ENCODE assay signal across 18 cellular contexts in the genomic region with DNA sequence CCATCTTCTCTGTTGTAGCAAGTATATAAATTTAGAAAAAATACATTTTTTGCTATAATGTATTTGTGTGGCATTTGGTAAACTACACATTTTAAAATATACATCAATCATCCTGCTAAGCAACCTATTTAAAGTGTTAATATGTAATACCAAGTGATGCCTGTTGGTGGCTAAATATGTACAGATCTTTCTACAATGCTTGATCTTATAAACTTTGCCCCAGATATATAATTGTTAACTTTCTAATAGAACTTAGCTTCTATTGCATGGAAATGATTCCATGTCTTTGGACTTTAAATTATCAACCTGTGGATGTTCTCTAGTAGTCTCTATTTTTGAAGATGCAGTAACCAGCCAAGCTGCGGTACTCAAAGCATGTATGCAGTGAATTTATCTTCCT.
A peak's percentile ranks its signal among the peaks of the same experiment; 100 is the strongest.
DNase-seq lines count a peak whose midpoint lies in the region; FAIRE-seq and TF ChIP-seq lines count a peak whose summit lies in the region.
"Had no signal": no experiment of that assay in that cellular context is flagged by ENCODE, and none has a peak within 500 bp of the region (broad histone marks: within the 10 kb centered on the region; RNA-seq: fewer than 3 reads in every experiment).

No MANE protein-coding gene starts in this region.

- peak; percentile 24 for DNase-seq in NCI-H82 (lab: John Stamatoyannopoulos, UW)
- DNase-seq in NCI-H82 treated with DMSO at 0.1 percent for 48 hours (lab: John Stamatoyannopoulos, UW; ENCODE audit: unreplicated experiment): no peak
- DNase-seq in NB4 (ENCODE audit: low read depth): peak; percentile 4
- peak; percentile 13 for DNase-seq in bronchial epithelial cell (ENCODE audit: low read depth)
- no peak for DNase-seq in progenitor cell of endocrine pancreas (ENCODE audit: low spot score, unreplicated experiment)
- DNase-seq in occipital lobe (lab: John Stamatoyannopoulos, UW): no peak
- no peak for DNase-seq in NCI-H510A (lab: John Stamatoyannopoulos, UW)
- no peak for DNase-seq in HuH-7.5 (ENCODE audit: low spot score)
- DNase-seq: activated CD8-positive, alpha-beta memory T cell treated with anti-CD3 and anti-CD28 coated beads, Interleukin-2, amount 10 ng/mL, durations not matched to agents 7 days and 5 days; activated effector memory CD4-positive, alpha-beta T cell treated with Interleukin-2 at 50 U/mL for 16 hours; CD8-positive, alpha-beta T cell; colonic mucosa; H7; MV-4-11; stimulated activated CD4-positive, alpha-beta T cell treated with anti-CD3 and anti-CD28 coated beads, Interleukin-12 subunit alpha, Interleukin-12 subunit beta, amount 100 ng/mL, for 4 hours; stimulated activated naive CD4-positive, alpha-beta T cell treated with Interleukin-2 at 50 U/mL for 16 hours had no signal

- no peaks in the 10 kb centered on the region for H3K36me3 ChIP-seq in bronchial epithelial cell (ENCODE audit: control insufficient read depth, insufficient read depth, low read length)
- H3K36me3 ChIP-seq: colonic mucosa had no signal

- TF ChIP-seq CTCF in NB4 (IDR thresholded peaks at IDR 0.05; ENCODE audit: low read depth, low read length) (no peak), bronchial epithelial cell (IDR thresholded peaks at IDR 0.05; ENCODE audit: insufficient read depth, low read length, severe bottlenecking) (no peak), progenitor cell of endocrine pancreas (IDR thresholded peaks at IDR 0.05; ENCODE audit: unreplicated experiment) (peak; percentile 37)

- peaks cover 11% of the 10 kb centered on the region for H3K9me3 Mint-ChIP-seq in progenitor cell of endocrine pancreas (ENCODE audit: low read depth)

- no peak overlapping the region for H3K4me3 Mint-ChIP-seq in progenitor cell of endocrine pancreas (ENCODE audit: low read depth)
- H3K4me3 Mint-ChIP-seq: activated CD8-positive, alpha-beta memory T cell treated with anti-CD3 and anti-CD28 coated beads, Interleukin-2, amount 10 ng/mL, durations not matched to agents 7 days and 5 days; CD8-positive, alpha-beta T cell had no signal

- no peaks in the 10 kb centered on the region for H3K27me3 Mint-ChIP-seq in progenitor cell of endocrine pancreas
- H3K27me3 Mint-ChIP-seq: activated CD8-positive, alpha-beta memory T cell treated with anti-CD3 and anti-CD28 coated beads, Interleukin-2, amount 10 ng/mL, durations not matched to agents 7 days and 5 days had no signal

- H3K27ac Mint-ChIP-seq in progenitor cell of endocrine pancreas: no peak overlapping the region
- H3K27ac Mint-ChIP-seq: activated CD8-positive, alpha-beta memory T cell treated with anti-CD3 and anti-CD28 coated beads, Interleukin-2, amount 10 ng/mL, durations not matched to agents 7 days and 5 days; CD8-positive, alpha-beta T cell had no signal

- FAIRE-seq in bronchial epithelial cell (lab: Jason Lieb, UNC): no peak
- FAIRE-seq: A549, G401.6 had no signal

- no peak for TF ChIP-seq POLR2A in NB4 (IDR thresholded peaks at IDR 0.05; ENCODE audit: extremely low read depth, insufficient read length)

- no peaks in the 10 kb centered on the region for H3K27me3 ChIP-seq in bronchial epithelial cell (ENCODE audit: control insufficient read depth, insufficient read depth, low read length)
- H3K27me3 ChIP-seq: colonic mucosa had no signal

- H3K4me3 ChIP-seq in NB4 (ENCODE audit: low read depth, low read length) (no peak overlapping the region), bronchial epithelial cell (ENCODE audit: low read depth, low read length) (no peak overlapping the region)
- H3K4me3 ChIP-seq: A549, colonic mucosa had no signal

- peaks cover 13% of the 10 kb centered on the region for H3K4me1 Mint-ChIP-seq in progenitor cell of endocrine pancreas (ENCODE audit: low read depth)
- H3K4me1 Mint-ChIP-seq: activated CD8-positive, alpha-beta memory T cell treated with anti-CD3 and anti-CD28 coated beads, Interleukin-2, amount 10 ng/mL, durations not matched to agents 7 days and 5 days had no signal

- no peaks in the 10 kb centered on the region for H3K36me3 Mint-ChIP-seq in progenitor cell of endocrine pancreas (ENCODE audit: insufficient read depth)
- H3K36me3 Mint-ChIP-seq: activated CD8-positive, alpha-beta memory T cell treated with anti-CD3 and anti-CD28 coated beads, Interleukin-2, amount 10 ng/mL, durations not matched to agents 7 days and 5 days; CD8-positive, alpha-beta T cell had no signal

Comparison
In these comparisons a context has a peak if more than half of its experiments do, and no peak if none do; other contexts are left out.
1. DNase-seq: peak in NCI-H82 (single experiment), NB4 (single experiment) and bronchial epithelial cell (single experiment); none in NCI-H82 treated with DMSO at 0.1 percent for 48 hours (single experiment), progenitor cell of endocrine pancreas (single experiment), occipital lobe (single experiment), NCI-H510A (single experiment) and HuH-7.5 (single experiment).